Comparison of ENCODE assay signal across 25 cellular contexts in the genomic region with DNA sequence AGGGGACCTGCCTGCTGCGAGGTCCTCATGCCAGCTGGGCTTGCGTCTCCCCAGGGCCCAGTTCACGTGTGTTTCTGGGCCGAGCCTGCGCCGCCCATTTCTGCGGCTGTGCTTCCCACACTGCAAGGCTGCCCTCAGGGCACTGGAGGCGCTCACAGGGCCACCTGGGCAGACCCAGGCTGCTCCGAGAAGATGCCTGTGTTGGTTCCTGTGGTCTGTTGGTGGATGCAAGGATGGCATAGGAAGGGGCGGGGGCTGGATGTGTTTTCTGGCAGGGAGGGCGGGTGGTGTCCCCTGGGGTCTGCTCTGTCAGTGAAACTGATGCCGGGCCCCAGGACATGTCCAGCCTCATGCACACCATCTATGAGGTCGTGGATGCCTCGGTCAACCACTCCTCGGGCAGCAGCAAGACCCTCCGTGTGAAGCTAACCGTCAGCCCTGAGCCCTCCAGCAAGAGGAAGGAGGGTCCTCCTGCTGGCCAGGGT. TPM values are rescaled to one million over a fixed set of nuclear protein-coding genes. Genes with fewer than 3 reads are reported as not detected.
DNase-seq lines count a peak whose midpoint lies in the region; ATAC-seq and TF ChIP-seq lines count a peak whose summit lies in the region.
"Had no signal": no experiment of that assay in that cellular context is flagged by ENCODE, and none has a peak within 500 bp of the region (broad histone marks: within the 10 kb centered on the region; RNA-seq: fewer than 3 reads in every experiment).

No MANE protein-coding gene starts in this region.

- H3K27me3 Mint-ChIP-seq in chondrocyte (ENCODE audit: low read depth) (peaks cover 25% of the 10 kb centered on the region), WTC11 (ENCODE audit: low read depth) (no peaks in the 10 kb centered on the region), CD14-positive monocyte (ENCODE audit: low read depth in 3 of 3) (peaks cover 2% of the 10 kb centered on the region in 3 donors)

- H3K4me1 Mint-ChIP-seq in chondrocyte (ENCODE audit: low read depth) (no peaks in the 10 kb centered on the region), WTC11 (peaks cover 4% of the 10 kb centered on the region; the same call in 1 of the 2 replicates), CD14-positive monocyte (no peaks in the 10 kb centered on the region)

- ATAC-seq in lower lobe of right lung (no peak), WTC11 (no peak)

- no peak for TF ChIP-seq EP300 in sigmoid colon (IDR thresholded peaks at IDR 0.05)

- H3K27ac ChIP-seq in left ventricle myocardium inferior (replicated peaks) (no peak overlapping the region), right atrium auricular region (no peak overlapping the region), lower lobe of right lung (no peak overlapping the region), sigmoid colon (no peak overlapping the region)
- H3K27ac ChIP-seq: BLaER1 treated with 17β-estradiol and CSF1 and Interleukin-3, amounts not matched to agents 10 nM and 100 nM had no signal

- WGBS in sigmoid colon, 2 donors = 92 to 94% methylated on average over 17 of the region's 17 CpGs

- H3K9me3 ChIP-seq in left ventricle myocardium inferior (replicated peaks) (no peaks in the 10 kb centered on the region), right atrium auricular region (no peaks in the 10 kb centered on the region), lower lobe of right lung (no peaks in the 10 kb centered on the region), sigmoid colon (no peaks in the 10 kb centered on the region)
- H3K9me3 ChIP-seq: Caco-2 had no signal

- no peaks in the 10 kb centered on the region for H3K27me3 ChIP-seq in left ventricle myocardium inferior (ENCODE audit: low read depth)
- H3K27me3 ChIP-seq in right atrium auricular region = no peaks in the 10 kb centered on the region
- peaks cover 14% of the 10 kb centered on the region for H3K27me3 ChIP-seq in lower lobe of right lung (ENCODE audit: low read depth)
- peaks cover 0 to 8% (median 0%) of the 10 kb centered on the region in 3 donors for H3K27me3 ChIP-seq in sigmoid colon

- H3K4me1 ChIP-seq in left ventricle myocardium inferior (no peaks in the 10 kb centered on the region), right atrium auricular region (no peaks in the 10 kb centered on the region), lower lobe of right lung (no peaks in the 10 kb centered on the region), sigmoid colon (no peaks in the 10 kb centered on the region)
- H3K4me1 ChIP-seq: Caco-2 had no signal

- intact Hi-C loops in left ventricle myocardium inferior (cut with micrococcal nuclease) = no loop called here
- intact Hi-C loops in lower lobe of right lung (cut with DNase I) = no loop called here
- intact Hi-C loops in sigmoid colon (cut with DNase I) = no loop called here
- intact Hi-C loops in CD14-positive monocyte (cut with micrococcal nuclease) = no loop called here

- H3K9me3 Mint-ChIP-seq in chondrocyte (ENCODE audit: low read depth) (no peaks in the 10 kb centered on the region), WTC11 (peaks cover 5% of the 10 kb centered on the region; the same call in 1 of the 2 replicates), CD14-positive monocyte (peaks cover 0 to 3% (median 0%) of the 10 kb centered on the region in 7 donors)
- H3K9me3 Mint-ChIP-seq: CD4-positive, alpha-beta memory T cell had no signal

- no peak overlapping the region for H3K27ac Mint-ChIP-seq in chondrocyte (ENCODE audit: unreplicated experiment)
- no peak overlapping the region for H3K27ac Mint-ChIP-seq in WTC11
- no peak overlapping the region for H3K27ac Mint-ChIP-seq in CD14-positive monocyte
- H3K27ac Mint-ChIP-seq: CD4-positive, alpha-beta memory T cell had no signal

- no peak for TF ChIP-seq POLR2A in sigmoid colon (IDR thresholded peaks at IDR 0.05)

- DNase-seq in left ventricle myocardium inferior (peak; percentile 6), right atrium auricular region (ENCODE audit: low spot score) (no peak), chondrocyte (ENCODE audit: low spot score) (peak; percentile 73), lower lobe of right lung (peak; percentile 31), sigmoid colon (peak; percentile 46), WTC11 (ENCODE audit: low spot score) (no peak), hepatic stellate cell (ENCODE audit: low spot score) (no peak), CD14-positive monocyte (ENCODE audit: low spot score) (no peak)
- DNase-seq: Caco-2; CD4-positive, alpha-beta memory T cell; DMS79 treated with DMSO at 0.1 percent for 48 hours; GF-D8; Karpas-422; NCI-H1092; NCI-H1417 treated with DMSO at 0.1 percent for 48 hours; NCI-H1694 treated with DMSO at 0.1 percent for 48 hours; NCI-H2081; NCI-H2171; NCI-H226; NCI-H510A; NCI-H69; RPMI8226; SHP77 treated with DMSO at 0.1 percent for 48 hours had no signal

- CTCF ChIA-PET in WTC11 (lab: Charles Lee) = no interaction called here

- H3K4me3 ChIP-seq in left ventricle myocardium inferior = no peak overlapping the region
- H3K4me3 ChIP-seq in right atrium auricular region = no peak overlapping the region
- no peak overlapping the region for H3K4me3 ChIP-seq in lower lobe of right lung
- H3K4me3 ChIP-seq in sigmoid colon = no peak overlapping the region
- H3K4me3 ChIP-seq: BLaER1 treated with 17β-estradiol and CSF1 and Interleukin-3, amounts not matched to agents 10 nM and 100 nM had no signal

- H3K4me3 Mint-ChIP-seq in chondrocyte (ENCODE audit: unreplicated experiment) = no peak overlapping the region
- no peak overlapping the region for H3K4me3 Mint-ChIP-seq in WTC11
- no peak overlapping the region for H3K4me3 Mint-ChIP-seq in CD14-positive monocyte
- H3K4me3 Mint-ChIP-seq: CD4-positive, alpha-beta memory T cell had no signal

- TF ChIP-seq CTCF in left ventricle myocardium inferior (IDR thresholded peaks at IDR 0.05; ENCODE audit: borderline replicate concordance) (no peak), right atrium auricular region (IDR thresholded peaks at IDR 0.05) (no peak), chondrocyte (IDR thresholded peaks at IDR 0.05) (no peak), lower lobe of right lung (IDR thresholded peaks at IDR 0.05) (no peak), sigmoid colon (IDR thresholded peaks at IDR 0.05) (no peak), WTC11 (IDR thresholded peaks at IDR 0.05) (no peak), CD14-positive monocyte (IDR thresholded peaks at IDR 0.05) (no peak)

- H3K36me3 Mint-ChIP-seq in chondrocyte (ENCODE audit: low read depth) (no peaks in the 10 kb centered on the region), WTC11 (peaks cover 11% of the 10 kb centered on the region; the same call in 1 of the 2 replicates), CD14-positive monocyte (no peaks in the 10 kb centered on the region)
- H3K36me3 Mint-ChIP-seq: CD4-positive, alpha-beta memory T cell had no signal

- H3K36me3 ChIP-seq in left ventricle myocardium inferior = no peaks in the 10 kb centered on the region
- H3K36me3 ChIP-seq in right atrium auricular region = no peaks in the 10 kb centered on the region
- H3K36me3 ChIP-seq in lower lobe of right lung = peaks cover 4% of the 10 kb centered on the region
- no peaks in the 10 kb centered on the region for H3K36me3 ChIP-seq in sigmoid colon

- POLR2A ChIA-PET in WTC11 (lab: Charles Lee) = no interaction called here

TF ChIP-seq in WTC11, 78 proteins besides CTCF, POLR2A, EP300 and RAD21:
- TF ChIP-seq, protein P1, sequence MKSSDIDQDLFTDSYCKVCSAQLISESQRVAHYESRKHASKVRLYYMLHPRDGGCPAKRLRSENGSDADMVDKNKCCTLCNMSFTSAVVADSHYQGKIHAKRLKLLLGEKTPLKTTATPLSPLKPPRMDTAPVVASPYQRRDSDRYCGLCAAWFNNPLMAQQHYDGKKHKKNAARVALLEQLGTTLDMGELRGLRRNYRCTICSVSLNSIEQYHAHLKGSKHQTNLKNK (CRISPR knock-in tag; IDR thresholded peaks at IDR 0.05) = no peak
- TF ChIP-seq, protein P2, sequence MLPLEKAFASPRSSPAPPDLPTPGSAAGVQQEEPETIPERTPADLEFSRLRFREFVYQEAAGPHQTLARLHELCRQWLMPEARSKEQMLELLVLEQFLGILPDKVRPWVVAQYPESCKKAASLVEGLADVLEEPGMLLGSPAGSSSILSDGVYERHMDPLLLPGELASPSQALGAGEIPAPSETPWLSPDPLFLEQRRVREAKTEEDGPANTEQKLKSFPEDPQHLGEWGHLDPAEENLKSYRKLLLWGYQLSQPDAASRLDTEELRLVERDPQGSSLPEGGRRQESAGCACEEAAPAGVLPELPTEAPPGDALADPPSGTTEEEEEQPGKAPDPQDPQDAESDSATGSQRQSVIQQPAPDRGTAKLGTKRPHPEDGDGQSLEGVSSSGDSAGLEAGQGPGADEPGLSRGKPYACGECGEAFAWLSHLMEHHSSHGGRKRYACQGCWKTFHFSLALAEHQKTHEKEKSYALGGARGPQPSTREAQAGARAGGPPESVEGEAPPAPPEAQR (CRISPR knock-in tag; IDR thresholded peaks at IDR 0.05) = no peak
- TF ChIP-seq, protein P3, sequence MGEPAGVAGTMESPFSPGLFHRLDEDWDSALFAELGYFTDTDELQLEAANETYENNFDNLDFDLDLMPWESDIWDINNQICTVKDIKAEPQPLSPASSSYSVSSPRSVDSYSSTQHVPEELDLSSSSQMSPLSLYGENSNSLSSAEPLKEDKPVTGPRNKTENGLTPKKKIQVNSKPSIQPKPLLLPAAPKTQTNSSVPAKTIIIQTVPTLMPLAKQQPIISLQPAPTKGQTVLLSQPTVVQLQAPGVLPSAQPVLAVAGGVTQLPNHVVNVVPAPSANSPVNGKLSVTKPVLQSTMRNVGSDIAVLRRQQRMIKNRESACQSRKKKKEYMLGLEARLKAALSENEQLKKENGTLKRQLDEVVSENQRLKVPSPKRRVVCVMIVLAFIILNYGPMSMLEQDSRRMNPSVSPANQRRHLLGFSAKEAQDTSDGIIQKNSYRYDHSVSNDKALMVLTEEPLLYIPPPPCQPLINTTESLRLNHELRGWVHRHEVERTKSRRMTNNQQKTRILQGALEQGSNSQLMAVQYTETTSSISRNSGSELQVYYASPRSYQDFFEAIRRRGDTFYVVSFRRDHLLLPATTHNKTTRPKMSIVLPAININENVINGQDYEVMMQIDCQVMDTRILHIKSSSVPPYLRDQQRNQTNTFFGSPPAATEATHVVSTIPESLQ (CRISPR knock-in tag; IDR thresholded peaks at IDR 0.05) = no peak
- no peak for TF ChIP-seq KAT7 (CRISPR knock-in tag; IDR thresholded peaks at IDR 0.05; ENCODE audit: borderline replicate concordance)

RNA-seq across cellular contexts. Expression of a gene that starts 25.9 kb away (rescaled TPM):
- total RNA-seq in left ventricle myocardium inferior (3.7 TPM), right atrium auricular region (1 to 10 TPM; 2.4 to 2.8 TPM), chondrocyte (not detected in 3 replicates), lower lobe of right lung (24.1 TPM), sigmoid colon (1 to 10 TPM in 3 of 4 donors, under 1 TPM in 1; 0.71 to 4.4 (median 2.0) TPM), WTC11 (2021) (12.8 to 16.6 TPM (median 15.9 TPM) in 3 replicates)
- polyA plus RNA-seq in sigmoid colon (1 to 10 TPM in 2 of 3 donors, under 1 TPM in 1; 0.60 to 4.0 (median 1.8) TPM), CD14-positive monocyte (not detected)
- total RNA-seq: CD4-positive, alpha-beta memory T cell had no signal
- polyA plus RNA-seq: AG04450; CD4-positive, alpha-beta memory T cell had no signal

Comparison
In these comparisons a context has a peak if more than half of its experiments do, and no peak if none do; other contexts are left out.
1. DNase-seq: peak in left ventricle myocardium inferior (single experiment), chondrocyte (single experiment), lower lobe of right lung (single experiment) and sigmoid colon (single experiment); none in right atrium auricular region (single experiment), WTC11 (single experiment), hepatic stellate cell (single experiment) and CD14-positive monocyte (single experiment).